ENCODE assay signal across 3 cellular contexts in the genomic region with DNA sequence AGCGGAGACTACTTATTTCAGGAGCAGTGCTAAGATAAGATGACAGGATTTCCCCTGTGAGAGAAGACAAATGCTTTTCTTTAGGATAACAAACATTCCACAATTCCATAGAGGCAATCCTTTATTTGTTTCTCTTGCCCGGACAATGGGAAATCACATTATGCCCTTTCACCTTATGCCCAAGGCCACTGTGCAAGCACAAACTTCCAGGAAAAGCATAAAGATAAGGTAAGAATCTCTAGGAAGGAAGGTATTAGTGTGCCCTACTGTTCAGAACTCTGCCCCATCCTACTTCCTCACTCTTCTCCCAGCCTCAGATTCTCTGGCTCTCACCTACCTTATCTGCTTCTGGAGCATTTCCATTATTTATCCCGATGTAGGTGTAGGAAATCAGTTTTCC.
A peak's percentile ranks its signal among the peaks of the same experiment; 100 is the strongest.
TF ChIP-seq lines count a peak whose summit lies in the region.

No MANE protein-coding gene starts in this region.

TF ChIP-seq in GM23338, 12 proteins besides CTCF, POLR2A, EP300 and RAD21 (continues in another document):
- TF ChIP-seq ETS1 (IDR thresholded peaks at IDR 0.05) = no peak
- TF ChIP-seq, protein P1, sequence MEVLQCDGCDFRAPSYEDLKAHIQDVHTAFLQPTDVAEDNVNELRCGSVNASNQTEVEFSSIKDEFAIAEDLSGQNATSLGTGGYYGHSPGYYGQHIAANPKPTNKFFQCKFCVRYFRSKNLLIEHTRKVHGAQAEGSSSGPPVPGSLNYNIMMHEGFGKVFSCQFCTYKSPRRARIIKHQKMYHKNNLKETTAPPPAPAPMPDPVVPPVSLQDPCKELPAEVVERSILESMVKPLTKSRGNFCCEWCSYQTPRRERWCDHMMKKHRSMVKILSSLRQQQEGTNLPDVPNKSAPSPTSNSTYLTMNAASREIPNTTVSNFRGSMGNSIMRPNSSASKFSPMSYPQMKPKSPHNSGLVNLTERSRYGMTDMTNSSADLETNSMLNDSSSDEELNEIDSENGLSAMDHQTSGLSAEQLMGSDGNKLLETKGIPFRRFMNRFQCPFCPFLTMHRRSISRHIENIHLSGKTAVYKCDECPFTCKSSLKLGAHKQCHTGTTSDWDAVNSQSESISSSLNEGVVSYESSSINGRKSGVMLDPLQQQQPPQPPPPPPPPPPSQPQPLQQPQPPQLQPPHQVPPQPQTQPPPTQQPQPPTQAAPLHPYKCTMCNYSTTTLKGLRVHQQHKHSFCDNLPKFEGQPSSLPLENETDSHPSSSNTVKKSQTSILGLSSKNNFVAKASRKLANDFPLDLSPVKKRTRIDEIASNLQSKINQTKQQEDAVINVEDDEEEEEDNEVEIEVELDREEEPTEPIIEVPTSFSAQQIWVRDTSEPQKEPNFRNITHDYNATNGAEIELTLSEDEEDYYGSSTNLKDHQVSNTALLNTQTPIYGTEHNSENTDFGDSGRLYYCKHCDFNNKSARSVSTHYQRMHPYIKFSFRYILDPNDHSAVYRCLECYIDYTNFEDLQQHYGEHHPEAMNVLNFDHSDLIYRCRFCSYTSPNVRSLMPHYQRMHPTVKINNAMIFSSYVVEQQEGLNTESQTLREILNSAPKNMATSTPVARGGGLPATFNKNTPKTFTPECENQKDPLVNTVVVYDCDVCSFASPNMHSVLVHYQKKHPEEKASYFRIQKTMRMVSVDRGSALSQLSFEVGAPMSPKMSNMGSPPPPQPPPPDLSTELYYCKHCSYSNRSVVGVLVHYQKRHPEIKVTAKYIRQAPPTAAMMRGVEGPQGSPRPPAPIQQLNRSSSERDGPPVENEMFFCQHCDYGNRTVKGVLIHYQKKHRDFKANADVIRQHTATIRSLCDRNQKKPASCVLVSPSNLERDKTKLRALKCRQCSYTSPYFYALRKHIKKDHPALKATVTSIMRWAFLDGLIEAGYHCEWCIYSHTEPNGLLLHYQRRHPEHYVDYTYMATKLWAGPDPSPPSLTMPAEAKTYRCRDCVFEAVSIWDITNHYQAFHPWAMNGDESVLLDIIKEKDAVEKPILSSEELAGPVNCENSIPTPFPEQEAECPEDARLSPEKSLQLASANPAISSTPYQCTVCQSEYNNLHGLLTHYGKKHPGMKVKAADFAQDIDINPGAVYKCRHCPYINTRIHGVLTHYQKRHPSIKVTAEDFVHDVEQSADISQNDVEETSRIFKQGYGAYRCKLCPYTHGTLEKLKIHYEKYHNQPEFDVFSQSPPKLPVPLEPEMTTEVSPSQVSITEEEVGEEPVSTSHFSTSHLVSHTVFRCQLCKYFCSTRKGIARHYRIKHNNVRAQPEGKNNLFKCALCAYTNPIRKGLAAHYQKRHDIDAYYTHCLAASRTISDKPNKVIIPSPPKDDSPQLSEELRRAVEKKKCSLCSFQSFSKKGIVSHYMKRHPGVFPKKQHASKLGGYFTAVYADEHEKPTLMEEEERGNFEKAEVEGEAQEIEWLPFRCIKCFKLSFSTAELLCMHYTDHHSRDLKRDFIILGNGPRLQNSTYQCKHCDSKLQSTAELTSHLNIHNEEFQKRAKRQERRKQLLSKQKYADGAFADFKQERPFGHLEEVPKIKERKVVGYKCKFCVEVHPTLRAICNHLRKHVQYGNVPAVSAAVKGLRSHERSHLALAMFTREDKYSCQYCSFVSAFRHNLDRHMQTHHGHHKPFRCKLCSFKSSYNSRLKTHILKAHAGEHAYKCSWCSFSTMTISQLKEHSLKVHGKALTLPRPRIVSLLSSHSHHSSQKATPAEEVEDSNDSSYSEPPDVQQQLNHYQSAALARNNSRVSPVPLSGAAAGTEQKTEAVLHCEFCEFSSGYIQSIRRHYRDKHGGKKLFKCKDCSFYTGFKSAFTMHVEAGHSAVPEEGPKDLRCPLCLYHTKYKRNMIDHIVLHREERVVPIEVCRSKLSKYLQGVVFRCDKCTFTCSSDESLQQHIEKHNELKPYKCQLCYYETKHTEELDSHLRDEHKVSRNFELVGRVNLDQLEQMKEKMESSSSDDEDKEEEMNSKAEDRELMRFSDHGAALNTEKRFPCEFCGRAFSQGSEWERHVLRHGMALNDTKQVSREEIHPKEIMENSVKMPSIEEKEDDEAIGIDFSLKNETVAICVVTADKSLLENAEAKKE (CRISPR knock-in tag; IDR thresholded peaks at IDR 0.05) = no peak
- no peak for TF ChIP-seq POLR2AphosphoS5 (IDR thresholded peaks at IDR 0.05; ENCODE audit: low read depth)

TF ChIP-seq in GM12878, 131 proteins besides CTCF, POLR2A, EP300 and RAD21:
- TF ChIP-seq ZNF384 (IDR thresholded peaks at IDR 0.05; ENCODE audit: borderline replicate concordance, low read depth, low read length) = no peak
- TF ChIP-seq SPI1 (IDR thresholded peaks at IDR 0.05; ENCODE audit: borderline replicate concordance, insufficient read depth, low read depth, low read length) = 0 out of 2 replicates have a peak, but pooled peaks have one; percentile 4
TF ChIP-seq in GM12878: peak in this region for 1.

TF ChIP-seq in liver, 16 proteins besides CTCF, POLR2A, EP300 and RAD21:
- TF ChIP-seq NR2F2 (IDR thresholded peaks at IDR 0.05) = peak; percentile 66
- TF ChIP-seq, protein P2, sequence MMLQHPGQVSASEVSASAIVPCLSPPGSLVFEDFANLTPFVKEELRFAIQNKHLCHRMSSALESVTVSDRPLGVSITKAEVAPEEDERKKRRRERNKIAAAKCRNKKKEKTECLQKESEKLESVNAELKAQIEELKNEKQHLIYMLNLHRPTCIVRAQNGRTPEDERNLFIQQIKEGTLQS (IDR thresholded peaks at IDR 0.05) = no peak
